In the genomic region with DNA sequence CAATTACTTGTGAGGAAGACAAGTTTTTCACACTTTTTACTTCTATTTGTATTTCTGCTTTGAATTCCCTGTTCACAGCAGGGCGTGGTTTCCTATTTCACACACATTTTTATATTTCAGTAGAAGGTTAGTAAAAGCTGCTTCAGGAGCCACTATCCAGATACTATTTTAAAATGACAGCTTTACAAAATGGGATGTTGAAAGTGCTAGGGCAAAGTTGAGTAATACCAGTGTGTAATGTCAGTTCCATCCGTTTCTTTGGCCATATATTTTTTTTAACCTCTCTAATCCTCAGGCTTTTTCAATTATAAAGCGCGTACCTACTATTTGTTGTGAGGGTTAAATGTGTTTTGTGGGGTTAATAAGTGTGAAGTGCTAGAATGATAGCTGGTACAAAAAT, we compare ENCODE assay signal across 11 cellular contexts.
"Had no signal": no experiment of that assay in that cellular context is flagged by ENCODE, and none has a peak within 500 bp of the region (broad histone marks: within the 10 kb centered on the region; RNA-seq: fewer than 3 reads in every experiment).

No MANE protein-coding gene starts in this region.

- DNase-seq: effector CD4-positive, alpha-beta T cell; endodermal cell; erythroblast; islet precursor cell; nucleus accumbens; ovary; right cardiac atrium; small intestine; stimulated activated CD4-positive, alpha-beta T cell treated with anti-CD3 and anti-CD28 coated beads, Interleukin-2, amount 100 ng/mL, for 48 hours; stimulated activated naive CD4-positive, alpha-beta T cell treated with Interleukin-2 at 50 U/mL for 16 hours; trophoblast cell had no signal
